ENCODE assay signal across 21 cellular contexts in the genomic region with DNA sequence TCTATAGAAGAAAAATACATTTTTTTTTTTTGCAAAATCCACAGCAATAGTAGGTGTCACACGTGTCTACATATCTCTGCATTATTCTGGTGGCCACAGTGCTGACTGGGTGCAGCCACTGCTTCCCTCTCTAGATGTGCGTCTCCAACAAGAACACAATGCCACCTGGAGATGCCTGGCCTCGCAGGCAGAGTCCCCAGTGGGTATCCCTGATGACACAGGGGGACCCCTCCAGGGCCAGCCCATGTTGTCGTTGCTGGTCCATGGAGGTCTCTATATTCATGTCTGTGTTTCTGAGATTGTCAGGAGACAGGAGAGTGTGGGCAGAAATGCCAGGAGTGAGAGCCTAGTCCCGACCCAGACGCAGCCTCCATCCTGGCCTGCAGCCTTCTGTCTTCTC.
"Had no signal": no experiment of that assay in that cellular context is flagged by ENCODE, and none has a peak within 500 bp of the region (broad histone marks: within the 10 kb centered on the region; RNA-seq: fewer than 3 reads in every experiment).

No MANE protein-coding gene starts in this region.

- DNase-seq: heart left ventricle; hypothalamus; immature natural killer cell; lower lobe of right lung; mammary epithelial cell; mesenchymal stem cell; naive thymus-derived CD8-positive, alpha-beta T cell; nucleus accumbens; psoas muscle; right lobe of liver; stimulated activated CD4-positive, alpha-beta T cell treated with anti-CD3 and anti-CD28 coated beads, Interleukin-12 subunit alpha, Interleukin-12 subunit beta, amount 100 ng/mL, for 4 hours; stimulated activated CD4-positive, alpha-beta T cell treated with anti-CD3 and anti-CD28 coated beads, Interleukin-15, amount 100 ng/mL, for 24 hours; stimulated activated CD4-positive, alpha-beta T cell treated with anti-CD3 and anti-CD28 coated beads, Interleukin-2, amount 100 ng/mL, for 24 hours; stimulated activated CD4-positive, alpha-beta T cell treated with anti-CD3 and anti-CD28 coated beads, Interleukin-4, amount 100 ng/mL, for 1 hour; stimulated activated naive CD4-positive, alpha-beta T cell; tibial artery; trophoblast cell had no signal

- H3K4me1 Mint-ChIP-seq: immature natural killer cell; stimulated activated effector memory CD8-positive, alpha-beta T cell treated with anti-CD3 and anti-CD28 coated beads, Interleukin-12 subunit alpha, Interleukin-12 subunit beta, amount 100 ng/mL, for 72 hours had no signal

- H3K4me3 Mint-ChIP-seq: immature natural killer cell; naive thymus-derived CD8-positive, alpha-beta T cell; nephron; neural crest cell; stimulated activated effector memory CD8-positive, alpha-beta T cell treated with anti-CD3 and anti-CD28 coated beads, Interleukin-12 subunit alpha, Interleukin-12 subunit beta, amount 100 ng/mL, for 72 hours; stimulated activated naive CD8-positive, alpha-beta T cell treated with anti-CD3 and anti-CD28 coated beads, Interleukin-15, Interleukin-2, amounts not matched to agents 100 ng/mL and 50 ng/mL, for 24 hours had no signal

- H3K27ac Mint-ChIP-seq: immature natural killer cell; naive thymus-derived CD8-positive, alpha-beta T cell; nephron; stimulated activated effector memory CD8-positive, alpha-beta T cell treated with anti-CD3 and anti-CD28 coated beads, Interleukin-12 subunit alpha, Interleukin-12 subunit beta, amount 100 ng/mL, for 72 hours; stimulated activated naive CD8-positive, alpha-beta T cell treated with anti-CD3 and anti-CD28 coated beads, Interleukin-15, Interleukin-2, amounts not matched to agents 100 ng/mL and 50 ng/mL, for 24 hours had no signal

- H3K9me3 Mint-ChIP-seq: nephron; stimulated activated effector memory CD8-positive, alpha-beta T cell treated with anti-CD3 and anti-CD28 coated beads, Interleukin-12 subunit alpha, Interleukin-12 subunit beta, amount 100 ng/mL, for 72 hours had no signal

- H3K36me3 Mint-ChIP-seq: immature natural killer cell; naive thymus-derived CD8-positive, alpha-beta T cell had no signal
